Comparison of ENCODE assay signal across 1 cellular context in the genomic region with DNA sequence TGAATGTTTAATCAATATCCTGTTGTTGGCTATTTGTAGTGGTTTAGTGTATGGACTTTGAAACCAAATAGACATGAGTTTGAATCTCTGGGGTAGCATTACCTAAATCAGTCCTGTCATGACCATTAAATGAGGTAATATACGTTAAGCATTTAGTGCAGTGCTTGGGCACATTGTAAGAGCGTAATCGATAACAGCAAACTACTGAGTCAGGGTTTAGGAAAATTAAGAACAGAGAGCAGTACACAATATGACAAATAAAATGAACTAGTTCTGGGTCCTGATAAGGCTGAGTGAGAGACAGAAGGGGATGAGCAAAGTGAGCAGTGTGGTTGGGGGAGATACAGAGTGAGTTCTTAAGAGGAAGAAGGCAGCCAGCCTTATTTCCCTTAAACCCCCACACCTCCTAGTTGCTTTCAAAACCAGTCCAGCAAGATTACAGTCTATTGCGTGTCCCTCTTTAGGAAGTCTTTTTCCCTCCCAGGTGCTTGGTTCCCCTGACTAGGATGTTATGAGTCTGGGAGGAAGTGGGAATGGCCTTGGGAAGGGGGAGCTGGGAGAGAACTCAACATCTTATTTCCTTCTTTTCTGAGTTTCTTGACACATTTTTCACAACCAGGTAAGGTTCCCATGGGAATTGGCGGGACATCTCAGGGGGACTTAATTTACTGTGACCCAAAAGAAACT.
TF ChIP-seq lines count a peak whose summit lies in the region.

No MANE protein-coding gene starts in this region.

TF ChIP-seq in K562, 482 proteins besides CTCF, POLR2A, EP300 and RAD21 (continued from another document and continues in another):
- TF ChIP-seq, protein P1, sequence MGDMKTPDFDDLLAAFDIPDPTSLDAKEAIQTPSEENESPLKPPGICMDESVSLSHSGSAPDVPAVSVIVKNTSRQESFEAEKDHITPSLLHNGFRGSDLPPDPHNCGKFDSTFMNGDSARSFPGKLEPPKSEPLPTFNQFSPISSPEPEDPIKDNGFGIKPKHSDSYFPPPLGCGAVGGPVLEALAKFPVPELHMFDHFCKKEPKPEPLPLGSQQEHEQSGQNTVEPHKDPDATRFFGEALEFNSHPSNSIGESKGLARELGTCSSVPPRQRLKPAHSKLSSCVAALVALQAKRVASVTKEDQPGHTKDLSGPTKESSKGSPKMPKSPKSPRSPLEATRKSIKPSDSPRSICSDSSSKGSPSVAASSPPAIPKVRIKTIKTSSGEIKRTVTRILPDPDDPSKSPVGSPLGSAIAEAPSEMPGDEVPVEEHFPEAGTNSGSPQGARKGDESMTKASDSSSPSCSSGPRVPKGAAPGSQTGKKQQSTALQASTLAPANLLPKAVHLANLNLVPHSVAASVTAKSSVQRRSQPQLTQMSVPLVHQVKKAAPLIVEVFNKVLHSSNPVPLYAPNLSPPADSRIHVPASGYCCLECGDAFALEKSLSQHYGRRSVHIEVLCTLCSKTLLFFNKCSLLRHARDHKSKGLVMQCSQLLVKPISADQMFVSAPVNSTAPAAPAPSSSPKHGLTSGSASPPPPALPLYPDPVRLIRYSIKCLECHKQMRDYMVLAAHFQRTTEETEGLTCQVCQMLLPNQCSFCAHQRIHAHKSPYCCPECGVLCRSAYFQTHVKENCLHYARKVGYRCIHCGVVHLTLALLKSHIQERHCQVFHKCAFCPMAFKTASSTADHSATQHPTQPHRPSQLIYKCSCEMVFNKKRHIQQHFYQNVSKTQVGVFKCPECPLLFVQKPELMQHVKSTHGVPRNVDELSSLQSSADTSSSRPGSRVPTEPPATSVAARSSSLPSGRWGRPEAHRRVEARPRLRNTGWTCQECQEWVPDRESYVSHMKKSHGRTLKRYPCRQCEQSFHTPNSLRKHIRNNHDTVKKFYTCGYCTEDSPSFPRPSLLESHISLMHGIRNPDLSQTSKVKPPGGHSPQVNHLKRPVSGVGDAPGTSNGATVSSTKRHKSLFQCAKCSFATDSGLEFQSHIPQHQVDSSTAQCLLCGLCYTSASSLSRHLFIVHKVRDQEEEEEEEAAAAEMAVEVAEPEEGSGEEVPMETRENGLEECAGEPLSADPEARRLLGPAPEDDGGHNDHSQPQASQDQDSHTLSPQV (IDR thresholded peaks at IDR 0.05): no peak
- TF ChIP-seq, protein P2, sequence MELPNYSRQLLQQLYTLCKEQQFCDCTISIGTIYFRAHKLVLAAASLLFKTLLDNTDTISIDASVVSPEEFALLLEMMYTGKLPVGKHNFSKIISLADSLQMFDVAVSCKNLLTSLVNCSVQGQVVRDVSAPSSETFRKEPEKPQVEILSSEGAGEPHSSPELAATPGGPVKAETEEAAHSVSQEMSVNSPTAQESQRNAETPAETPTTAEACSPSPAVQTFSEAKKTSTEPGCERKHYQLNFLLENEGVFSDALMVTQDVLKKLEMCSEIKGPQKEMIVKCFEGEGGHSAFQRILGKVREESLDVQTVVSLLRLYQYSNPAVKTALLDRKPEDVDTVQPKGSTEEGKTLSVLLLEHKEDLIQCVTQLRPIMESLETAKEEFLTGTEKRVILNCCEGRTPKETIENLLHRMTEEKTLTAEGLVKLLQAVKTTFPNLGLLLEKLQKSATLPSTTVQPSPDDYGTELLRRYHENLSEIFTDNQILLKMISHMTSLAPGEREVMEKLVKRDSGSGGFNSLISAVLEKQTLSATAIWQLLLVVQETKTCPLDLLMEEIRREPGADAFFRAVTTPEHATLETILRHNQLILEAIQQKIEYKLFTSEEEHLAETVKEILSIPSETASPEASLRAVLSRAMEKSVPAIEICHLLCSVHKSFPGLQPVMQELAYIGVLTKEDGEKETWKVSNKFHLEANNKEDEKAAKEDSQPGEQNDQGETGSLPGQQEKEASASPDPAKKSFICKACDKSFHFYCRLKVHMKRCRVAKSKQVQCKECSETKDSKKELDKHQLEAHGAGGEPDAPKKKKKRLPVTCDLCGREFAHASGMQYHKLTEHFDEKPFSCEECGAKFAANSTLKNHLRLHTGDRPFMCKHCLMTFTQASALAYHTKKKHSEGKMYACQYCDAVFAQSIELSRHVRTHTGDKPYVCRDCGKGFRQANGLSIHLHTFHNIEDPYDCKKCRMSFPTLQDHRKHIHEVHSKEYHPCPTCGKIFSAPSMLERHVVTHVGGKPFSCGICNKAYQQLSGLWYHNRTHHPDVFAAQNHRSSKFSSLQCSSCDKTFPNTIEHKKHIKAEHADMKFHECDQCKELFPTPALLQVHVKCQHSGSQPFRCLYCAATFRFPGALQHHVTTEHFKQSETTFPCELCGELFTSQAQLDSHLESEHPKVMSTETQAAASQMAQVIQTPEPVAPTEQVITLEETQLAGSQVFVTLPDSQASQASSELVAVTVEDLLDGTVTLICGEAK (IDR thresholded peaks at IDR 0.05): 0 out of 2 replicates have a peak, but pooled peaks have one; percentile 24
- TF ChIP-seq, protein P2 (CRISPR knock-in tag; IDR thresholded peaks at IDR 0.05): no peak
- TF ChIP-seq ADNP (tag; IDR thresholded peaks at IDR 0.05): peak; percentile 59
- TF ChIP-seq ZFX (CRISPR knock-in tag; IDR thresholded peaks at IDR 0.05): no peak
- 0 out of 4 replicates have a peak, but pooled peaks of 1 of the 2 experiments have one; percentile 12 for TF ChIP-seq CSDE1 (IDR thresholded peaks at IDR 0.05)
- TF ChIP-seq TFAM (CRISPR knock-in tag; conservative IDR thresholded peaks at IDR 0.05): no peak
- TF ChIP-seq MYBL2 (IDR thresholded peaks at IDR 0.05; ENCODE audit: low read depth): peak; percentile 45; the same call in 1 of the 2 replicates
- no peak for TF ChIP-seq MYBL2 (CRISPR knock-in tag; IDR thresholded peaks at IDR 0.05; ENCODE audit: borderline replicate concordance)
- 0 out of 2 replicates have a peak, but pooled peaks have one; percentile 29 for TF ChIP-seq GATAD2A (IDR thresholded peaks at IDR 0.05)
- peak in 1 of 2 experiments; percentile 41; a peak in 1 of 4 replicates for TF ChIP-seq TBL1XR1 (IDR thresholded peaks at IDR 0.05; ENCODE audit: low read length in 2 of 2)
- TF ChIP-seq CTBP1 (IDR thresholded peaks at IDR 0.05; ENCODE audit: borderline replicate concordance): peak; percentile 96
- TF ChIP-seq SMAD4 (CRISPR knock-in tag; conservative IDR thresholded peaks at IDR 0.05): peak; percentile 71; the same call in 1 of the 2 replicates
- TF ChIP-seq NR4A1 (CRISPR knock-in tag; IDR thresholded peaks at IDR 0.05): no peak
- TF ChIP-seq NR4A1 (tag; IDR thresholded peaks at IDR 0.05): 0 out of 2 replicates have a peak, but pooled peaks have one; percentile 32
- no peak for TF ChIP-seq HNRNPH1 (optimal IDR thresholded peaks at IDR 0.05; ENCODE audit: low read depth, low read length)
- TF ChIP-seq MECOM (CRISPR knock-in tag; IDR thresholded peaks at IDR 0.05): peak; percentile 95
- peak; percentile 25; the same call in 1 of the 2 replicates for TF ChIP-seq BHLHE40 (IDR thresholded peaks at IDR 0.05; ENCODE audit: low read length)
- peak; percentile 16 to 34; a peak in 2 of 4 replicates for TF ChIP-seq NRF1 (conservative IDR thresholded peaks at IDR 0.05 in 1 of 2, IDR thresholded peaks at IDR 0.05 in 1 of 2)
- no peak for TF ChIP-seq MXI1 (IDR thresholded peaks at IDR 0.05; ENCODE audit: low read depth, low read length)
- TF ChIP-seq NCOA2 (IDR thresholded peaks at IDR 0.05; ENCODE audit: partially characterized antibody in 2 of 2): peak in 1 of 2 experiments; percentile 29
- TF ChIP-seq LCOR (CRISPR knock-in tag; IDR thresholded peaks at IDR 0.05): 0 out of 2 replicates have a peak, but pooled peaks have one; percentile 67
- TF ChIP-seq GATA2 (CRISPR knock-in tag; IDR thresholded peaks at IDR 0.05): peak; percentile 54
- peak in 1 of 2 experiments; percentile 76; a peak in 2 of 4 replicates for TF ChIP-seq RCOR1 (IDR thresholded peaks at IDR 0.05; ENCODE audit: borderline replicate concordance in 1 of 2, low read depth in 2 of 2, low read length in 2 of 2)
- TF ChIP-seq NFRKB (IDR thresholded peaks at IDR 0.05; ENCODE audit: low read depth): 0 out of 2 replicates have a peak, but pooled peaks have one; percentile 25
- no peak for TF ChIP-seq NCOA6 (IDR thresholded peaks at IDR 0.05)
- peak; percentile 94 for TF ChIP-seq ARID1B (IDR thresholded peaks at IDR 0.05)
- TF ChIP-seq NFXL1 (CRISPR knock-in tag; IDR thresholded peaks at IDR 0.05): peak; percentile 44; the same call in 1 of the 2 replicates
- peak; percentile 89 for TF ChIP-seq ZNF316 (IDR thresholded peaks at IDR 0.05)
- peak; percentile 41; the same call in 1 of the 2 replicates for TF ChIP-seq MBD2 (IDR thresholded peaks at IDR 0.05; ENCODE audit: borderline replicate concordance, low read depth)
- TF ChIP-seq, protein P3, sequence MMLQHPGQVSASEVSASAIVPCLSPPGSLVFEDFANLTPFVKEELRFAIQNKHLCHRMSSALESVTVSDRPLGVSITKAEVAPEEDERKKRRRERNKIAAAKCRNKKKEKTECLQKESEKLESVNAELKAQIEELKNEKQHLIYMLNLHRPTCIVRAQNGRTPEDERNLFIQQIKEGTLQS (IDR thresholded peaks at IDR 0.05): peak; percentile 96
- TF ChIP-seq, protein P3 (CRISPR knock-in tag; conservative IDR thresholded peaks at IDR 0.05): 0 out of 2 replicates have a peak, but pooled peaks have one; percentile 47
- peak; percentile 68; the same call in 1 of the 2 replicates for TF ChIP-seq MYC (IDR thresholded peaks at IDR 0.05; ENCODE audit: low read depth, low read length)
- TF ChIP-seq MYC (CRISPR knock-in tag; IDR thresholded peaks at IDR 0.05; ENCODE audit: borderline replicate concordance, low read depth): no peak
- TF ChIP-seq, protein P4, sequence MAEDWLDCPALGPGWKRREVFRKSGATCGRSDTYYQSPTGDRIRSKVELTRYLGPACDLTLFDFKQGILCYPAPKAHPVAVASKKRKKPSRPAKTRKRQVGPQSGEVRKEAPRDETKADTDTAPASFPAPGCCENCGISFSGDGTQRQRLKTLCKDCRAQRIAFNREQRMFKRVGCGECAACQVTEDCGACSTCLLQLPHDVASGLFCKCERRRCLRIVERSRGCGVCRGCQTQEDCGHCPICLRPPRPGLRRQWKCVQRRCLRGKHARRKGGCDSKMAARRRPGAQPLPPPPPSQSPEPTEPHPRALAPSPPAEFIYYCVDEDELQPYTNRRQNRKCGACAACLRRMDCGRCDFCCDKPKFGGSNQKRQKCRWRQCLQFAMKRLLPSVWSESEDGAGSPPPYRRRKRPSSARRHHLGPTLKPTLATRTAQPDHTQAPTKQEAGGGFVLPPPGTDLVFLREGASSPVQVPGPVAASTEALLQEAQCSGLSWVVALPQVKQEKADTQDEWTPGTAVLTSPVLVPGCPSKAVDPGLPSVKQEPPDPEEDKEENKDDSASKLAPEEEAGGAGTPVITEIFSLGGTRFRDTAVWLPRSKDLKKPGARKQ (CRISPR knock-in tag; IDR thresholded peaks at IDR 0.05): 0 out of 2 replicates have a peak, but pooled peaks have one; percentile 42
- TF ChIP-seq FOXK2 (conservative IDR thresholded peaks at IDR 0.05 in 1 of 2, IDR thresholded peaks at IDR 0.05 in 1 of 2; ENCODE audit: low read depth in 2 of 2): peak; percentile 68 to 72; a peak in 3 of 4 replicates
- TF ChIP-seq, protein P5, sequence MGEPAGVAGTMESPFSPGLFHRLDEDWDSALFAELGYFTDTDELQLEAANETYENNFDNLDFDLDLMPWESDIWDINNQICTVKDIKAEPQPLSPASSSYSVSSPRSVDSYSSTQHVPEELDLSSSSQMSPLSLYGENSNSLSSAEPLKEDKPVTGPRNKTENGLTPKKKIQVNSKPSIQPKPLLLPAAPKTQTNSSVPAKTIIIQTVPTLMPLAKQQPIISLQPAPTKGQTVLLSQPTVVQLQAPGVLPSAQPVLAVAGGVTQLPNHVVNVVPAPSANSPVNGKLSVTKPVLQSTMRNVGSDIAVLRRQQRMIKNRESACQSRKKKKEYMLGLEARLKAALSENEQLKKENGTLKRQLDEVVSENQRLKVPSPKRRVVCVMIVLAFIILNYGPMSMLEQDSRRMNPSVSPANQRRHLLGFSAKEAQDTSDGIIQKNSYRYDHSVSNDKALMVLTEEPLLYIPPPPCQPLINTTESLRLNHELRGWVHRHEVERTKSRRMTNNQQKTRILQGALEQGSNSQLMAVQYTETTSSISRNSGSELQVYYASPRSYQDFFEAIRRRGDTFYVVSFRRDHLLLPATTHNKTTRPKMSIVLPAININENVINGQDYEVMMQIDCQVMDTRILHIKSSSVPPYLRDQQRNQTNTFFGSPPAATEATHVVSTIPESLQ (CRISPR knock-in tag; IDR thresholded peaks at IDR 0.05): 0 out of 2 replicates have a peak, but pooled peaks have one; percentile 49
- 0 out of 2 replicates have a peak, but pooled peaks have one; percentile 38 for TF ChIP-seq CREM (IDR thresholded peaks at IDR 0.05; ENCODE audit: low read depth)
- TF ChIP-seq, protein P6, sequence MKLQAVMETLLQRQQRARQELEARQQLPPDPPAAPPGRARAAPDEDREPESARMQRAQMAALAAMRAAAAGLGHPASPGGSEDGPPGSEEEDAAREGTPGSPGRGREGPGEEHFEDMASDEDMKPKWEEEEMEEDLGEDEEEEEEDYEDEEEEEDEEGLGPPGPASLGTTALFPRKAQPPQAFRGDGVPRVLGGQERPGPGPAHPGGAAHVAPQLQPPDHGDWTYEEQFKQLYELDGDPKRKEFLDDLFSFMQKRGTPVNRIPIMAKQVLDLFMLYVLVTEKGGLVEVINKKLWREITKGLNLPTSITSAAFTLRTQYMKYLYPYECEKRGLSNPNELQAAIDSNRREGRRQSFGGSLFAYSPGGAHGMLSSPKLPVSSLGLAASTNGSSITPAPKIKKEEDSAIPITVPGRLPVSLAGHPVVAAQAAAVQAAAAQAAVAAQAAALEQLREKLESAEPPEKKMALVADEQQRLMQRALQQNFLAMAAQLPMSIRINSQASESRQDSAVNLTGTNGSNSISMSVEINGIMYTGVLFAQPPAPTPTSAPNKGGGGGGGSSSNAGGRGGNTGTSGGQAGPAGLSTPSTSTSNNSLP (IDR thresholded peaks at IDR 0.05; ENCODE audit: borderline replicate concordance, low read depth, low read length): peak; percentile 61; the same call in 1 of the 2 replicates
